23 cellular contexts compared by ENCODE assay signal in genomic region chr6:11974089-11974488, GRCh38. TPM values are rescaled to one million over a fixed set of nuclear protein-coding genes. Genes with fewer than 3 reads are reported as not detected.
DNase-seq lines count a peak whose midpoint lies in the region; ATAC-seq, FAIRE-seq and TF ChIP-seq lines count a peak whose summit lies in the region.
"Had no signal": no experiment of that assay in that cellular context is flagged by ENCODE, and none has a peak within 500 bp of the region (broad histone marks: within the 10 kb centered on the region; RNA-seq: fewer than 3 reads in every experiment).

No MANE protein-coding gene starts in this region.

- H3K23ac ChIP-seq in IMR-90 (ENCODE audit: low read depth, low read length): no peak overlapping the region

- peak overlapping the region; percentile 46; the same call in 1 of the 2 replicates for H3K18ac ChIP-seq in IMR-90 (ENCODE audit: low read depth, low read length)

- H4K20me1 ChIP-seq in IMR-90 (ENCODE audit: insufficient read depth, low read length): no peaks in the 10 kb centered on the region
- no peaks in the 10 kb centered on the region for H4K20me1 ChIP-seq in K562 (replicated peaks; ENCODE audit: control insufficient read depth, insufficient read depth, low read length)

- TF ChIP-seq EP300 in K562 (IDR thresholded peaks at IDR 0.05; ENCODE audit: low read length): no peak

- intact Hi-C loops in IMR-90 (cut with micrococcal nuclease) (no loop called here), K562 (cut with micrococcal nuclease) (no loop called here), tibial artery (cut with DNase I; ENCODE audit: low total_unique reads) (no loop called here)

- peak overlapping the region; percentile 53; the same call in 1 of the 2 replicates for H4K91ac ChIP-seq in IMR-90 (ENCODE audit: insufficient read depth, low read depth, low read length)

- peak overlapping the region in 1 of 2 experiments; percentile 47; a peak in 1 of 4 replicates for H4K8ac ChIP-seq in IMR-90 (ENCODE audit: low read depth in 2 of 2, low read length in 2 of 2)

- dilution Hi-C loops in IMR-90 (cut with HindIII; ENCODE audit: low sequenced_read_pairs, unreplicated experiment): no loop called here

- peak; percentile 73 for DNase-seq in A172 (ENCODE audit: low spot score)
- DNase-seq in IMR-90: peak; percentile 71
- DNase-seq in K562 (ENCODE audit: extremely low read depth in 1 of 4, low spot score in 3 of 4): no peak
- DNase-seq in foreskin keratinocyte: no peak
- no peak for DNase-seq in GDM1 (lab: John Stamatoyannopoulos, UW)
- DNase-seq in tibial artery: no peak
- DNase-seq: activated CD4-positive, alpha-beta T cell treated with anti-CD3 and anti-CD28 coated beads, Interleukin-2, amount 50 U/mL, for 1 hour; activated CD8-positive, alpha-beta memory T cell treated with anti-CD3 and anti-CD28 coated beads, Interleukin-2, amount 50 U/mL, for 4 hours; activated effector memory CD4-positive, alpha-beta T cell treated with Interleukin-2 at 50 U/mL for 16 hours; activated naive CD8-positive, alpha-beta T cell treated with anti-CD3 and anti-CD28 coated beads, Interleukin-2, amount 50 U/mL, for 24 hours; erythroblast; NCI-H187 treated with DMSO at 0.1 percent for 48 hours; retina; spleen; stimulated activated CD4-positive, alpha-beta T cell treated with anti-CD3 and anti-CD28 coated beads, Interleukin-4, amount 100 ng/mL, for 4 hours; stomach; T-helper 2 cell had no signal

- 0 out of 2 replicates have a peak overlapping the region, but pooled peaks have one; percentile 75 for H2AK5ac ChIP-seq in IMR-90 (ENCODE audit: low read depth, low read length)

- BruUV-seq in IMR-90 (replicated peaks; lab: Mats Ljungman, UMichigan) (no TSS peak), K562 (replicated peaks; lab: Mats Ljungman, UMichigan) (no TSS peak)

- no peaks in the 10 kb centered on the region for H3K79me2 ChIP-seq in K562 (ENCODE audit: control insufficient read depth, insufficient read depth, low read length)

- TF ChIP-seq RAD21 in IMR-90 (IDR thresholded peaks at IDR 0.05; ENCODE audit: low read length): no peak
- no peak for TF ChIP-seq RAD21 in K562 (CRISPR knock-in tag; conservative IDR thresholded peaks at IDR 0.05 in 1 of 2, IDR thresholded peaks at IDR 0.05 in 1 of 2)

- H3K4me3 ChIP-seq in IMR-90 (ENCODE audit: insufficient read depth, low read depth, low read length): no peak overlapping the region
- no peak overlapping the region for H3K4me3 ChIP-seq in K562
- H3K4me3 ChIP-seq in iPS-20b (ENCODE audit: low read length): no peak overlapping the region
- H3K4me3 ChIP-seq in tibial artery: no peak overlapping the region
- H3K4me3 ChIP-seq: breast epithelium, spleen, stomach had no signal

- H3K4ac ChIP-seq in IMR-90 (ENCODE audit: low read depth, low read length): peak overlapping the region; percentile 66; the same call in 1 of the 2 replicates

- H3K27me3 ChIP-seq in IMR-90 (ENCODE audit: control insufficient read depth, insufficient read depth, low read length) (no peaks in the 10 kb centered on the region), K562 (ENCODE audit: control insufficient read depth in 2 of 2, insufficient read depth in 2 of 2, low read length in 2 of 2) (no peaks in the 10 kb centered on the region), iPS-20b (ENCODE audit: insufficient read depth, low read length) (no peaks in the 10 kb centered on the region), foreskin keratinocyte (no peaks in the 10 kb centered on the region), tibial artery (no peaks in the 10 kb centered on the region)
- H3K27me3 ChIP-seq: breast epithelium, spleen, stomach had no signal

- ATAC-seq in IMR-90 (ENCODE audit: low read depth) (no peak; the same call in 1 of the 2 replicates), K562 (no peak), foreskin keratinocyte (no peak), HG02678 (IDR thresholded peaks at IDR 0.05; ENCODE audit: unreplicated experiment) (no peak)
- ATAC-seq: activated naive CD8-positive, alpha-beta T cell treated with anti-CD3 and anti-CD28 coated beads, Interleukin-2, amount 50 U/mL, for 24 hours had no signal

- H3K4me1 ChIP-seq in IMR-90 (ENCODE audit: control insufficient read depth, insufficient read depth, low read length) (peaks cover 13% of the 10 kb centered on the region), K562 (replicated peaks in 1 of 2; ENCODE audit: control insufficient read depth in 2 of 2, insufficient read depth in 2 of 2, low read length in 2 of 2) (peaks cover 3 to 26% of the 10 kb centered on the region in 2 experiments; a peak in 4 of 5 replicates), iPS-20b (ENCODE audit: insufficient read depth, low read length) (peaks cover 24% of the 10 kb centered on the region), foreskin keratinocyte (no peaks in the 10 kb centered on the region), tibial artery (peaks cover 0 to 18% (median 6%) of the 10 kb centered on the region in 4 donors)
- H3K4me1 ChIP-seq: breast epithelium had no signal

- peak overlapping the region; percentile 71 for H2BK5ac ChIP-seq in IMR-90 (ENCODE audit: low read depth, low read length, poor library complexity, severe bottlenecking)

- TF ChIP-seq CTCF in IMR-90 (conservative IDR thresholded peaks at IDR 0.05; ENCODE audit: low read depth, low read length): no peak
- no peak for TF ChIP-seq CTCF in K562 (IDR thresholded peaks at IDR 0.05 in 2 of 3, conservative IDR thresholded peaks at IDR 0.05 in 1 of 3; ENCODE audit: insufficient read depth in 2 of 3, low read depth in 1 of 3, low read length in 3 of 3)
- TF ChIP-seq CTCF in foreskin keratinocyte (conservative IDR thresholded peaks at IDR 0.05): no peak
- no peak for TF ChIP-seq CTCF in tibial artery (IDR thresholded peaks at IDR 0.05)

- H3K4me2 ChIP-seq in IMR-90 (ENCODE audit: low read depth, low read length) (peak overlapping the region; percentile 33; the same call in 1 of the 2 replicates), K562 (ENCODE audit: insufficient read depth, low read length) (no peak overlapping the region)

- H3K27ac ChIP-seq in IMR-90 (ENCODE audit: insufficient read depth, low read length): no peak overlapping the region
- H3K27ac ChIP-seq in K562 (ENCODE audit: extremely low read depth, low read depth, low read length): no peak overlapping the region
- peak overlapping the region; percentile 73 for H3K27ac ChIP-seq in iPS-20b (ENCODE audit: low read length)
- no peak overlapping the region for H3K27ac ChIP-seq in foreskin keratinocyte
- no peak overlapping the region for H3K27ac ChIP-seq in tibial artery
- H3K27ac ChIP-seq: breast epithelium, C4-2B, spleen, stomach had no signal

- no peaks in the 10 kb centered on the region; a peak in 1 of 4 replicates for H3K79me1 ChIP-seq in IMR-90 (ENCODE audit: low read depth in 1 of 2, low read length in 2 of 2)

- TF ChIP-seq POLR2A in IMR-90 (IDR thresholded peaks at IDR 0.05; ENCODE audit: low read depth, low read length) (no peak), K562 (conservative IDR thresholded peaks at IDR 0.05) (no peak)

- peak overlapping the region; percentile 96 for H2BK120ac ChIP-seq in IMR-90 (ENCODE audit: low read depth, low read length)

- peaks cover 11% of the 10 kb centered on the region for H3K9me1 ChIP-seq in IMR-90 (ENCODE audit: insufficient read depth, low read length)
- no peaks in the 10 kb centered on the region for H3K9me1 ChIP-seq in K562 (ENCODE audit: control insufficient read depth, insufficient read depth, low read length)

- no peak overlapping the region for H2AFZ ChIP-seq in IMR-90 (replicated peaks; ENCODE audit: low read length, poor library complexity)
- no peak overlapping the region for H2AFZ ChIP-seq in K562 (ENCODE audit: low read depth, low read length)

- H3K56ac ChIP-seq in IMR-90 (ENCODE audit: extremely low read depth, insufficient read depth, low read length): no peak overlapping the region

- no peak for FAIRE-seq in K562 (lab: Jason Lieb, UNC)
- FAIRE-seq: A204.1, D721Med had no signal

- CTCF ChIA-PET in IMR-90 (lab: Yijun Ruan, JAX) (interaction anchor here (0.6 kb wide), 1 partner anchor 10 kb away, joined by 3 read pairs; no protein-coding TSS in a partner anchor), K562 (lab: Yijun Ruan, JAX; ENCODE audit: low intra/inter-chr PET ratio) (no interaction called here)

- peak overlapping the region; percentile 97; the same call in 2 of the 3 replicates for H2BK15ac ChIP-seq in IMR-90 (ENCODE audit: low read depth, low read length)

- POLR2A ChIA-PET in IMR-90 (lab: Charles Lee; ENCODE audit: unreplicated experiment) (no interaction called here), K562 (lab: Yijun Ruan, JAX) (interaction anchor here (0.8 to 1.6 kb wide), 2 partner anchors 12 to 286 kb away, joined by 3 to 4 read pairs; no protein-coding TSS in a partner anchor)

- in situ Hi-C loops in IMR-90 (cut with MboI; ENCODE audit: low sequenced_read_pairs): no loop called here
- in situ Hi-C loops in K562 (cut with MboI): no loop called here

- H2AK9ac ChIP-seq in IMR-90 (replicated peaks; ENCODE audit: low read depth, low read length, poor library complexity): no peak overlapping the region

- no peaks in the 10 kb centered on the region for H3K9me3 ChIP-seq in IMR-90 (ENCODE audit: control insufficient read depth, insufficient read depth, low read length)
- H3K9me3 ChIP-seq in K562 (replicated peaks; ENCODE audit: control insufficient read depth, insufficient read depth, low read depth, low read length): peaks cover 3% of the 10 kb centered on the region; the same call in 1 of the 2 replicates
- H3K9me3 ChIP-seq in iPS-20b (ENCODE audit: insufficient read depth, low read depth, low read length): no peaks in the 10 kb centered on the region
- no peaks in the 10 kb centered on the region for H3K9me3 ChIP-seq in tibial artery
- H3K9me3 ChIP-seq: breast epithelium, spleen, stomach had no signal

- H3K9ac ChIP-seq in IMR-90 (ENCODE audit: low read depth, low read length) (no peak overlapping the region), K562 (ENCODE audit: insufficient read depth in 1 of 2, low read depth in 2 of 2, low read length in 2 of 2) (no peak overlapping the region), iPS-20b (ENCODE audit: low read depth, low read length) (no peak overlapping the region)

- peak overlapping the region; percentile 98 for H2BK20ac ChIP-seq in IMR-90 (ENCODE audit: low read depth, low read length)

- H3K36me3 ChIP-seq in IMR-90 (ENCODE audit: control insufficient read depth, insufficient read depth, low read length) (no peaks in the 10 kb centered on the region), K562 (ENCODE audit: control insufficient read depth, insufficient read depth, low read length) (no peaks in the 10 kb centered on the region), iPS-20b (ENCODE audit: insufficient read depth, low read depth, low read length) (no peaks in the 10 kb centered on the region), tibial artery (no peaks in the 10 kb centered on the region)
- H3K36me3 ChIP-seq: breast epithelium, spleen, stomach had no signal

- peak overlapping the region; percentile 94 for H3K14ac ChIP-seq in IMR-90 (replicated peaks; ENCODE audit: low read depth, low read length)

- H4K5ac ChIP-seq in IMR-90 (ENCODE audit: low read depth, low read length): no peak overlapping the region; the same call in 1 of the 2 replicates

RNA-seq across cellular contexts. Expression of gene HIVEP1, which starts 38.0 kb away (rescaled TPM):
- 18.9 and 32.2 TPM in 2 replicates for total RNA-seq in A172 (2014; rRNA removed; shearing (Covaris generic))
- total RNA-seq in IMR-90 (2012; rRNA removed) (16.7 and 17.2 TPM in 2 replicates), K562 (2014; rRNA removed) (19.3 and 21.7 TPM in 2 replicates), K562 (2014; rRNA removed; fragmentation: Illumina TruSeq; extraction: Trizol) (33.3 and 37.1 TPM in 2 replicates), K562 (2015; rRNA removed; fragmentation: Illumina TruSeq; extraction: Trizol) (29.3 and 30.4 TPM in 2 replicates), K562 (2021) (25.8 and 28.8 TPM in 2 replicates), foreskin keratinocyte (19.0 and 23.0 TPM in 2 replicates)
- polyA plus RNA-seq in IMR-90 (2012; rRNA removed) (13.0 and 14.4 TPM in 2 replicates), K562 (2011; rRNA removed) (16.9 and 18.2 TPM in 2 replicates), K562 (2014; fragmentation: Illumina TruSeq; extraction: Trizol) (20.9 and 24.9 TPM in 2 replicates), K562 (2014; fragmentation: Nextera tagmentation; extraction: Ambion mirVana) (1 to 10 TPM; 6.0 to 6.2 TPM), K562 (2014; rRNA removed) (14.6 and 18.4 TPM in 2 replicates), foreskin keratinocyte (5.1 and 5.2 TPM in 2 replicates)
- 7.3 and 8.8 TPM in 2 replicates for polyA plus RNA-seq in IMR-90 (2012; cell fraction: cytosol; rRNA removed)
- 32.2 and 33.4 TPM in 2 replicates for polyA plus RNA-seq in IMR-90 (2012; cell fraction: nucleus; rRNA removed; ENCODE audit: low replicate concordance)
- 53.0 and 162 TPM in 2 replicates for total RNA-seq in K562 (2011; cell fraction: chromatin; rRNA removed; ENCODE audit: low replicate concordance)
- 38.2 and 56.5 TPM in 2 replicates for total RNA-seq in K562 (2011; cell fraction: nucleolus; rRNA removed)
- total RNA-seq in K562 (2011; cell fraction: nucleoplasm; rRNA removed): 82.4 and 142 TPM in 2 replicates
- 19.3 and 22.5 TPM in 2 replicates for polyA plus RNA-seq in K562 (2011; cell fraction: cytosol; rRNA removed)
- 35.9 and 42.5 TPM in 2 replicates for polyA plus RNA-seq in K562 (2011; cell fraction: nucleus; rRNA removed)
- 11.0 and 12.9 TPM in 2 replicates for polyA plus RNA-seq in K562 (2012)
- 64.9 and 75.2 TPM in 2 replicates for polyA minus RNA-seq in K562 (2011; rRNA and poly(A)+ RNA removed)
- polyA minus RNA-seq in K562 (2011; cell fraction: cytosol; rRNA and poly(A)+ RNA removed): 21.6 and 23.0 TPM in 2 replicates
- 68.8 and 114 TPM in 2 replicates for polyA minus RNA-seq in K562 (2011; cell fraction: nucleus; rRNA and poly(A)+ RNA removed)

Comparison
In these comparisons a context has a peak if more than half of its experiments do, and no peak if none do; other contexts are left out.
1. DNase-seq: peak in A172 (single experiment) and IMR-90 (single experiment); none in K562 (0 of 4), foreskin keratinocyte (0 of 2), GDM1 (single experiment) and tibial artery (0 of 2).